10 cellular contexts compared by ENCODE assay signal in genomic region chr19:45598267-45599011, GRCh38. TPM values are rescaled to one million over a fixed set of nuclear protein-coding genes. Genes with fewer than 3 reads are reported as not detected.
A peak's percentile ranks its signal among the peaks of the same experiment; 100 is the strongest.
DNase-seq lines count a peak whose midpoint lies in the region; ATAC-seq, FAIRE-seq and TF ChIP-seq lines count a peak whose summit lies in the region.
"Had no signal": no experiment of that assay in that cellular context is flagged by ENCODE, and none has a peak within 500 bp of the region (broad histone marks: within the 10 kb centered on the region; RNA-seq: fewer than 3 reads in every experiment).

No MANE protein-coding gene starts in this region.

- H3K27me3 ChIP-seq in H9 (ENCODE audit: insufficient read depth, low read length) = peaks cover 34% of the 10 kb centered on the region
- peaks cover 48% of the 10 kb centered on the region for H3K27me3 ChIP-seq in astrocyte (ENCODE audit: insufficient read depth, low read length)

- intact Hi-C loops in mucosa of descending colon (cut with DNase I, micrococcal nuclease) = no loop called here

- H3K36me3 ChIP-seq in astrocyte (ENCODE audit: insufficient read depth, low read length) (no peaks in the 10 kb centered on the region), mucosa of descending colon (ENCODE audit: low read depth) (no peaks in the 10 kb centered on the region)

- H2BK15ac ChIP-seq in H9 (ENCODE audit: low read depth, low read length) = no peak overlapping the region

- H3K27ac ChIP-seq in H9 (ENCODE audit: insufficient read length, low read depth, low read length) (no peak overlapping the region), astrocyte (ENCODE audit: low read depth, low read length) (no peak overlapping the region)

- DNase-seq in AG09309 (ENCODE audit: low read depth) (no peak), H9 (no peak), astrocyte (ENCODE audit: low read depth) (no peak), mucosa of descending colon (no peak), NCI-H2081 (lab: John Stamatoyannopoulos, UW) (no peak), RCC 7860 (ENCODE audit: low spot score) (no peak)
- DNase-seq: erythroblast; stimulated activated CD4-positive, alpha-beta T cell treated with anti-CD3 and anti-CD28 coated beads, Interleukin-2, amount 100 ng/mL, for 48 hours had no signal

- H3T11ph ChIP-seq in H9 (ENCODE audit: low read length) = no peak overlapping the region

- no peak for TF ChIP-seq CTCF in AG09309 (IDR thresholded peaks at IDR 0.05; ENCODE audit: control insufficient read depth, insufficient read depth, low read depth, low read length, missing control alignments)
- no peak for TF ChIP-seq CTCF in H9 (conservative IDR thresholded peaks at IDR 0.05)
- TF ChIP-seq CTCF in astrocyte (IDR thresholded peaks at IDR 0.05; ENCODE audit: insufficient read depth, low read depth, low read length) = no peak
- TF ChIP-seq CTCF in mucosa of descending colon (IDR thresholded peaks at IDR 0.05) = no peak

- peaks cover 6% of the 10 kb centered on the region for H3K23me2 ChIP-seq in H9 (ENCODE audit: insufficient read length, low read depth, low read length, poor library complexity, severe bottlenecking)

- no peaks in the 10 kb centered on the region for H3K79me1 ChIP-seq in H9 (ENCODE audit: insufficient read depth, low read depth, low read length, poor library complexity, severe bottlenecking)

- H3K9me3 ChIP-seq in H9 (ENCODE audit: control insufficient read depth, low read depth, low read length) (no peaks in the 10 kb centered on the region), astrocyte (ENCODE audit: insufficient read depth, low read depth, low read length) (no peaks in the 10 kb centered on the region), mucosa of descending colon (no peaks in the 10 kb centered on the region)

- peak overlapping the region; percentile 1 for H3K4me3 ChIP-seq in AG09309 (ENCODE audit: control insufficient read depth, low read depth, low read length)
- H3K4me3 ChIP-seq in astrocyte (ENCODE audit: insufficient read depth, low read depth, low read length) = no peak overlapping the region
- H3K4me3 ChIP-seq in mucosa of descending colon = no peak overlapping the region

- no peak overlapping the region for H2AK5ac ChIP-seq in H9 (ENCODE audit: insufficient read length, low read length)

- H2AFZ ChIP-seq in H9 (ENCODE audit: low read length) = no peak overlapping the region
- peak overlapping the region; percentile 51 for H2AFZ ChIP-seq in astrocyte (ENCODE audit: low read depth, low read length)

- H3K27me3 Mint-ChIP-seq in H9 (ENCODE audit: low read depth) (peaks cover 81% of the 10 kb centered on the region), astrocyte (ENCODE audit: low read depth, unreplicated experiment) (peaks cover 41% of the 10 kb centered on the region)

- H2BK5ac ChIP-seq in H9 (ENCODE audit: insufficient read length, low read length) = no peak overlapping the region

- no peak overlapping the region for H3K14ac ChIP-seq in H9 (ENCODE audit: insufficient read depth, low read length)

- H4K8ac ChIP-seq in H9 (replicated peaks; ENCODE audit: insufficient read length, low read depth, low read length) = no peak overlapping the region

- no peak overlapping the region for H3K18ac ChIP-seq in H9 (ENCODE audit: insufficient read length, low read depth, low read length)

- H3K4me3 Mint-ChIP-seq in H9 = peak overlapping the region; percentile 52 to 76
- H3K4me3 Mint-ChIP-seq in astrocyte (ENCODE audit: unreplicated experiment) = no peak overlapping the region

- no peak overlapping the region for H4K5ac ChIP-seq in H9 (ENCODE audit: insufficient read length, low read depth, low read length)

- H2BK20ac ChIP-seq in H9 (ENCODE audit: low read depth, low read length, poor library complexity, severe bottlenecking) = no peak overlapping the region

- H2BK12ac ChIP-seq in H9 (ENCODE audit: insufficient read length, low read depth, low read length) = no peak overlapping the region

- no peak overlapping the region for H2BK120ac ChIP-seq in H9 (ENCODE audit: low read depth, low read length, poor library complexity, severe bottlenecking)

- ATAC-seq in mucosa of descending colon (peak; percentile 43), HG02870 (IDR thresholded peaks at IDR 0.05; ENCODE audit: unreplicated experiment) (no peak), HG02970 (IDR thresholded peaks at IDR 0.05; ENCODE audit: low FRiP score, unreplicated experiment) (no peak)

- H4K91ac ChIP-seq in H9 (ENCODE audit: insufficient read length, low read depth, low read length) = no peak overlapping the region

- H3K23ac ChIP-seq in H9 (ENCODE audit: insufficient read length, low read depth, low read length) = no peak overlapping the region

- WGBS in H9 (ENCODE audit: extremely low coverage, insufficient read length, low lambda C conversion rate) = no CpG with 5 or more reads among the region's 22 CpGs

- FAIRE-seq in astrocyte (lab: Jason Lieb, UNC) (no peak), RCC 7860 (lab: Jason Lieb, UNC) (no peak)

- no peak overlapping the region for H3K4ac ChIP-seq in H9 (ENCODE audit: low read depth, low read length)

- no peak overlapping the region for H3K56ac ChIP-seq in H9 (ENCODE audit: insufficient read length, low read depth, low read length)

- H3K4me2 ChIP-seq in H9 (ENCODE audit: insufficient read depth, insufficient read length, low read length) (peak overlapping the region; percentile 65), astrocyte (ENCODE audit: low read length) (peak overlapping the region; percentile 71)

- H3K27ac Mint-ChIP-seq in H9 (no peak overlapping the region), astrocyte (ENCODE audit: unreplicated experiment) (peak overlapping the region; percentile 15)

- H3K4me1 ChIP-seq in H9 (ENCODE audit: insufficient read depth, low read length) (no peaks in the 10 kb centered on the region), astrocyte (ENCODE audit: insufficient read depth, low read length) (peaks cover 2% of the 10 kb centered on the region), mucosa of descending colon (ENCODE audit: low read depth) (peaks cover 4% of the 10 kb centered on the region)

- H3K4me1 Mint-ChIP-seq in H9 = peaks cover 33 to 69% of the 10 kb centered on the region in 2 experiments
- peaks cover 5% of the 10 kb centered on the region for H3K4me1 Mint-ChIP-seq in astrocyte (ENCODE audit: low read depth, unreplicated experiment)

- H3K9ac ChIP-seq in H9 (ENCODE audit: extremely low read depth, insufficient read length, low read length) (no peak overlapping the region), astrocyte (ENCODE audit: low read length) (no peak overlapping the region)

- H3K9me3 Mint-ChIP-seq in H9 (no peaks in the 10 kb centered on the region; a peak in 2 of 5 replicates), astrocyte (ENCODE audit: unreplicated experiment) (no peaks in the 10 kb centered on the region)

- H4K20me1 ChIP-seq in H9 (ENCODE audit: control insufficient read depth, insufficient read depth, insufficient read length) = no peaks in the 10 kb centered on the region
- peaks cover 5% of the 10 kb centered on the region for H4K20me1 ChIP-seq in astrocyte (ENCODE audit: insufficient read depth, low read length)

- H3K79me2 ChIP-seq in H9 (ENCODE audit: insufficient read depth, low read length) = no peaks in the 10 kb centered on the region
- H3K79me2 ChIP-seq in astrocyte (ENCODE audit: insufficient read depth, low read length) = no peaks in the 10 kb centered on the region

- peaks cover 0 to 3% (median 0%) of the 10 kb centered on the region in 3 experiments; a peak in 2 of 7 replicates for H3K36me3 Mint-ChIP-seq in H9 (ENCODE audit: insufficient read depth in 1 of 3, low read depth in 3 of 3)
- no peaks in the 10 kb centered on the region for H3K36me3 Mint-ChIP-seq in astrocyte (ENCODE audit: low read depth, unreplicated experiment)

RNA-seq across cellular contexts. Expression of gene GPR4, which starts 3.6 kb away (rescaled TPM):
- 0.07 TPM in 1 of 2 replicates, not detected in the other for total RNA-seq in H9 (2021)
- 0.14 and 0.30 TPM in 2 replicates for total RNA-seq in astrocyte
- 1 to 10 TPM in 2 of 3 donors, under 1 TPM in 1; 0.84 to 1.0 (median 1.0) TPM for total RNA-seq in mucosa of descending colon

RNA-seq across cellular contexts. Expression of gene OPA3, which starts 13.8 kb away (rescaled TPM):
- total RNA-seq in H9 (2021) = 13.0 and 14.7 TPM in 2 replicates
- 12.4 and 12.8 TPM in 2 replicates for total RNA-seq in astrocyte
- total RNA-seq in mucosa of descending colon = 10 to 100 TPM; 12.1 to 16.4 (median 13.4) TPM

RNA-seq across cellular contexts. Expression of gene EML2, which starts 40.8 kb away (rescaled TPM):
- 19.1 and 22.6 TPM in 2 replicates for total RNA-seq in H9 (2021)
- total RNA-seq in astrocyte = 24.6 and 27.8 TPM in 2 replicates
- 100 to 1,000 TPM in 1 of 3 donors, 10 to 100 TPM in 2; 59.9 to 119 (median 79.1) TPM for total RNA-seq in mucosa of descending colon
